Comparison of ENCODE assay signal across 14 cellular contexts in genomic region chr17:30939059-30939689, GRCh38. TPM values are rescaled to one million over a fixed set of nuclear protein-coding genes. Genes with fewer than 3 reads are reported as not detected.
DNase-seq lines count a peak whose midpoint lies in the region; ATAC-seq, FAIRE-seq and TF ChIP-seq lines count a peak whose summit lies in the region.
"Had no signal": no experiment of that assay in that cellular context is flagged by ENCODE, and none has a peak within 500 bp of the region (broad histone marks: within the 10 kb centered on the region; RNA-seq: fewer than 3 reads in every experiment).

No MANE protein-coding gene starts in this region.

- no CpG with 5 or more reads among the region's 13 CpGs for WGBS in H9 (ENCODE audit: extremely low coverage, insufficient read length, low lambda C conversion rate)

- H3K27me3 ChIP-seq in lower lobe of right lung (ENCODE audit: low read depth) (no peaks in the 10 kb centered on the region), H9 (ENCODE audit: insufficient read depth, low read length) (no peaks in the 10 kb centered on the region)
- H3K27me3 ChIP-seq: suprapubic skin had no signal

- DNase-seq in activated CD8-positive, alpha-beta T cell treated with anti-CD3 and anti-CD28 coated beads for 36 hours: peak; percentile 17
- no peak for DNase-seq in activated CD8-positive, alpha-beta T cell treated with anti-CD3 and anti-CD28 coated beads, Interleukin-2, amount 10 ng/mL, durations not matched to agents 7 days and 5 days
- no peak for DNase-seq in GM18507 (ENCODE audit: extremely low spot score, insufficient read length, low read depth)
- DNase-seq in OCI-LY7 (ENCODE audit: low spot score): peak; percentile 40
- DNase-seq in lower lobe of right lung: no peak
- no peak for DNase-seq in H9
- no peak for DNase-seq in NCI-H446 treated with DMSO at 0.1 percent for 48 hours (lab: John Stamatoyannopoulos, UW)
- DNase-seq: SK-N-SH had no signal

- H3K9me3 ChIP-seq in OCI-LY7 (ENCODE audit: low read length) (no peaks in the 10 kb centered on the region), lower lobe of right lung (no peaks in the 10 kb centered on the region), H9 (ENCODE audit: control insufficient read depth, low read depth, low read length) (no peaks in the 10 kb centered on the region)
- H3K9me3 ChIP-seq: SK-N-SH, suprapubic skin had no signal

- no peak overlapping the region for H3K4ac ChIP-seq in H9 (ENCODE audit: low read depth, low read length)

- no peaks in the 10 kb centered on the region for H3K23me2 ChIP-seq in H9 (ENCODE audit: insufficient read length, low read depth, low read length, poor library complexity, severe bottlenecking)

- H3K27ac Mint-ChIP-seq in activated CD8-positive, alpha-beta T cell treated with anti-CD3 and anti-CD28 coated beads for 36 hours: no peak overlapping the region
- no peak overlapping the region for H3K27ac Mint-ChIP-seq in activated CD8-positive, alpha-beta T cell treated with anti-CD3 and anti-CD28 coated beads, Interleukin-2, amount 10 ng/mL, durations not matched to agents 7 days and 5 days
- no peak overlapping the region for H3K27ac Mint-ChIP-seq in H9
- H3K27ac Mint-ChIP-seq: activated naive CD8-positive, alpha-beta T cell; mesothelial cell of epicardium had no signal

- peak overlapping the region; percentile 15 for H3K4me3 ChIP-seq in OCI-LY7 (ENCODE audit: low read depth, low read length, poor library complexity, severe bottlenecking)
- no peak overlapping the region for H3K4me3 ChIP-seq in lower lobe of right lung
- H3K4me3 ChIP-seq: suprapubic skin had no signal

- no TSS peak for BruUV-seq in OCI-LY7 (replicated peaks; lab: Mats Ljungman, UMichigan)

- H3K9ac ChIP-seq in H9 (ENCODE audit: extremely low read depth, insufficient read length, low read length): no peak overlapping the region
- H3K9ac ChIP-seq: SK-N-SH had no signal

- no peak overlapping the region for H2BK20ac ChIP-seq in H9 (ENCODE audit: low read depth, low read length, poor library complexity, severe bottlenecking)

- H3K79me2 ChIP-seq in OCI-LY7 (ENCODE audit: insufficient read depth, low read depth, low read length) (no peaks in the 10 kb centered on the region), H9 (ENCODE audit: insufficient read depth, low read length) (no peaks in the 10 kb centered on the region)

- H3K79me1 ChIP-seq in H9 (ENCODE audit: insufficient read depth, low read depth, low read length, poor library complexity, severe bottlenecking): no peaks in the 10 kb centered on the region

- H4K8ac ChIP-seq in H9 (replicated peaks; ENCODE audit: insufficient read length, low read depth, low read length): no peak overlapping the region

- POLR2A ChIA-PET in activated CD8-positive, alpha-beta T cell treated with anti-CD3 and anti-CD28 coated beads for 36 hours (lab: Charles Lee): interaction anchor here (0.7 to 1.7 kb wide), 2 partner anchors 33 to 614 kb away, joined by 3 to 4 read pairs; partner anchors contain the start of gene TEFM
- POLR2A ChIA-PET in activated CD8-positive, alpha-beta T cell treated with anti-CD3 and anti-CD28 coated beads, Interleukin-2, amount 10 ng/mL, durations not matched to agents 7 days and 5 days (lab: Charles Lee): interaction anchor here (0.5 to 0.7 kb wide), 3 partner anchors 32 to 1980 kb away, joined by 3 to 4 read pairs (median 3); partner anchors contain the start of gene RNF135
- POLR2A ChIA-PET in OCI-LY7 (lab: Charles Lee): interaction anchor here (0.7 kb wide), 1 partner anchor 277 kb away, joined by 7 read pairs; no protein-coding TSS in a partner anchor

- no peaks in the 10 kb centered on the region for H3K9me3 Mint-ChIP-seq in activated CD8-positive, alpha-beta T cell treated with anti-CD3 and anti-CD28 coated beads for 36 hours
- no peaks in the 10 kb centered on the region for H3K9me3 Mint-ChIP-seq in activated CD8-positive, alpha-beta T cell treated with anti-CD3 and anti-CD28 coated beads, Interleukin-2, amount 10 ng/mL, durations not matched to agents 7 days and 5 days (ENCODE audit: insufficient read depth)
- H3K9me3 Mint-ChIP-seq in H9: no peaks in the 10 kb centered on the region
- H3K9me3 Mint-ChIP-seq: mesothelial cell of epicardium had no signal

- H3K4me1 ChIP-seq in OCI-LY7 (ENCODE audit: insufficient read depth, low read length, poor library complexity, severe bottlenecking) (peaks cover 4% of the 10 kb centered on the region), lower lobe of right lung (peaks cover 7% of the 10 kb centered on the region), H9 (ENCODE audit: insufficient read depth, low read length) (no peaks in the 10 kb centered on the region)
- H3K4me1 ChIP-seq: suprapubic skin had no signal

- peak overlapping the region; percentile 92 for H2AFZ ChIP-seq in OCI-LY7 (ENCODE audit: low read length)
- no peak overlapping the region for H2AFZ ChIP-seq in H9 (ENCODE audit: low read length)

- peak; percentile 76 for FAIRE-seq in GM18507 (lab: Jason Lieb, UNC)
- FAIRE-seq: frontal cortex had no signal

- H2BK12ac ChIP-seq in H9 (ENCODE audit: insufficient read length, low read depth, low read length): no peak overlapping the region

- TF ChIP-seq CTCF in activated CD8-positive, alpha-beta T cell treated with anti-CD3 and anti-CD28 coated beads for 36 hours (IDR thresholded peaks at IDR 0.05): no peak
- TF ChIP-seq CTCF in OCI-LY7 (conservative IDR thresholded peaks at IDR 0.05; ENCODE audit: low read length) (no peak), lower lobe of right lung (IDR thresholded peaks at IDR 0.05) (no peak), H9 (conservative IDR thresholded peaks at IDR 0.05) (no peak)

- H2BK5ac ChIP-seq in H9 (ENCODE audit: insufficient read length, low read length): no peak overlapping the region

- H3K27ac ChIP-seq in OCI-LY7 (ENCODE audit: low read depth, low read length, poor library complexity, severe bottlenecking) (no peak overlapping the region), lower lobe of right lung (peak overlapping the region; percentile 46), H9 (ENCODE audit: insufficient read length, low read depth, low read length) (no peak overlapping the region)
- H3K27ac ChIP-seq: suprapubic skin had no signal

- no peak overlapping the region for H3T11ph ChIP-seq in H9 (ENCODE audit: low read length)

- H3K18ac ChIP-seq in H9 (ENCODE audit: insufficient read length, low read depth, low read length): no peak overlapping the region

- no peak overlapping the region for H2AK5ac ChIP-seq in H9 (ENCODE audit: insufficient read length, low read length)

- H2BK120ac ChIP-seq in H9 (ENCODE audit: low read depth, low read length, poor library complexity, severe bottlenecking): no peak overlapping the region

- H3K4me1 Mint-ChIP-seq in activated CD8-positive, alpha-beta T cell treated with anti-CD3 and anti-CD28 coated beads for 36 hours (ENCODE audit: low read depth): no peaks in the 10 kb centered on the region
- H3K4me1 Mint-ChIP-seq in activated CD8-positive, alpha-beta T cell treated with anti-CD3 and anti-CD28 coated beads, Interleukin-2, amount 10 ng/mL, durations not matched to agents 7 days and 5 days (ENCODE audit: low read depth): peaks cover 3% of the 10 kb centered on the region
- no peaks in the 10 kb centered on the region for H3K4me1 Mint-ChIP-seq in H9
- H3K4me1 Mint-ChIP-seq: mesothelial cell of epicardium had no signal

- no peaks in the 10 kb centered on the region for H3K9me2 ChIP-seq in OCI-LY7 (ENCODE audit: insufficient read depth, low read length)
- H3K9me2 ChIP-seq: SK-N-SH had no signal

- no peaks in the 10 kb centered on the region for H3K36me3 Mint-ChIP-seq in activated CD8-positive, alpha-beta T cell treated with anti-CD3 and anti-CD28 coated beads for 36 hours (ENCODE audit: low read depth)
- H3K36me3 Mint-ChIP-seq in activated CD8-positive, alpha-beta T cell treated with anti-CD3 and anti-CD28 coated beads, Interleukin-2, amount 10 ng/mL, durations not matched to agents 7 days and 5 days (ENCODE audit: low read depth): no peaks in the 10 kb centered on the region
- H3K36me3 Mint-ChIP-seq in H9 (ENCODE audit: insufficient read depth in 1 of 3, low read depth in 3 of 3): no peaks in the 10 kb centered on the region
- H3K36me3 Mint-ChIP-seq: activated naive CD8-positive, alpha-beta T cell; mesothelial cell of epicardium had no signal

- H3K4me3 Mint-ChIP-seq in activated CD8-positive, alpha-beta T cell treated with anti-CD3 and anti-CD28 coated beads for 36 hours: no peak overlapping the region
- no peak overlapping the region for H3K4me3 Mint-ChIP-seq in activated CD8-positive, alpha-beta T cell treated with anti-CD3 and anti-CD28 coated beads, Interleukin-2, amount 10 ng/mL, durations not matched to agents 7 days and 5 days
- H3K4me3 Mint-ChIP-seq in H9: no peak overlapping the region
- H3K4me3 Mint-ChIP-seq: activated naive CD8-positive, alpha-beta T cell; mesothelial cell of epicardium had no signal

- H4K5ac ChIP-seq in H9 (ENCODE audit: insufficient read length, low read depth, low read length): no peak overlapping the region

- no peak overlapping the region for H4K91ac ChIP-seq in H9 (ENCODE audit: insufficient read length, low read depth, low read length)

- H3K56ac ChIP-seq in H9 (ENCODE audit: insufficient read length, low read depth, low read length): no peak overlapping the region

- CTCF ChIA-PET in activated CD8-positive, alpha-beta T cell treated with anti-CD3 and anti-CD28 coated beads for 36 hours (lab: Charles Lee): interaction anchor here (0.8 to 1.0 kb wide), 2 partner anchors 31 to 32 kb away, joined by 3 read pairs; partner anchors contain the start of gene RNF135
- CTCF ChIA-PET in activated CD8-positive, alpha-beta T cell treated with anti-CD3 and anti-CD28 coated beads, Interleukin-2, amount 10 ng/mL, durations not matched to agents 7 days and 5 days (lab: Charles Lee): no interaction called here
- CTCF ChIA-PET in OCI-LY7 (lab: Charles Lee; ENCODE audit: unreplicated experiment): no interaction called here

- H4K20me1 ChIP-seq in OCI-LY7 (ENCODE audit: insufficient read depth, low read length) (no peaks in the 10 kb centered on the region), H9 (ENCODE audit: control insufficient read depth, insufficient read depth, insufficient read length) (no peaks in the 10 kb centered on the region)

- H3K4me2 ChIP-seq in OCI-LY7 (ENCODE audit: low read length) (peak overlapping the region; percentile 49; the same call in 1 of the 2 replicates), H9 (ENCODE audit: insufficient read depth, insufficient read length, low read length) (no peak overlapping the region)
- H3K4me2 ChIP-seq: SK-N-SH had no signal

- no peak overlapping the region for H3K14ac ChIP-seq in H9 (ENCODE audit: insufficient read depth, low read length)

- no peak overlapping the region for H3K23ac ChIP-seq in H9 (ENCODE audit: insufficient read length, low read depth, low read length)

- intact Hi-C loops in activated CD8-positive, alpha-beta T cell treated with anti-CD3 and anti-CD28 coated beads for 36 hours (cut with micrococcal nuclease): no loop called here
- intact Hi-C loops in OCI-LY7 (cut with micrococcal nuclease; ENCODE audit: unreplicated experiment) (no loop called here), lower lobe of right lung (cut with DNase I) (no loop called here)

- ATAC-seq in activated CD8-positive, alpha-beta T cell treated with anti-CD3 and anti-CD28 coated beads for 36 hours: no peak
- no peak for ATAC-seq in activated CD8-positive, alpha-beta T cell treated with anti-CD3 and anti-CD28 coated beads, Interleukin-2, amount 10 ng/mL, durations not matched to agents 7 days and 5 days
- ATAC-seq in lower lobe of right lung (no peak), GM21576 (IDR thresholded peaks at IDR 0.05; ENCODE audit: unreplicated experiment) (no peak)

- H3K27me3 Mint-ChIP-seq in activated CD8-positive, alpha-beta T cell treated with anti-CD3 and anti-CD28 coated beads for 36 hours: no peaks in the 10 kb centered on the region
- peaks cover 4% of the 10 kb centered on the region for H3K27me3 Mint-ChIP-seq in activated CD8-positive, alpha-beta T cell treated with anti-CD3 and anti-CD28 coated beads, Interleukin-2, amount 10 ng/mL, durations not matched to agents 7 days and 5 days (ENCODE audit: low read depth)
- no peaks in the 10 kb centered on the region for H3K27me3 Mint-ChIP-seq in H9 (ENCODE audit: low read depth)
- H3K27me3 Mint-ChIP-seq: activated naive CD8-positive, alpha-beta T cell had no signal

- H3K36me3 ChIP-seq in OCI-LY7 (ENCODE audit: insufficient read depth, low read length): no peaks in the 10 kb centered on the region
- H3K36me3 ChIP-seq in lower lobe of right lung: peaks cover 6% of the 10 kb centered on the region

- no peak overlapping the region for H2BK15ac ChIP-seq in H9 (ENCODE audit: low read depth, low read length)

RNA-seq across cellular contexts. Expression of gene ADAP2, which starts 17.4 kb away (rescaled TPM):
- total RNA-seq in activated CD8-positive, alpha-beta T cell treated with anti-CD3 and anti-CD28 coated beads for 36 hours: 1 to 10 TPM in 1 of 2 experiments, under 1 TPM in 1; 0.92 to 1.5 TPM
- 1 to 10 TPM in 1 of 2 experiments, under 1 TPM in 1; 0.39 to 1.1 TPM for total RNA-seq in activated CD8-positive, alpha-beta T cell treated with anti-CD3 and anti-CD28 coated beads, Interleukin-2, amount 10 ng/mL, durations not matched to agents 7 days and 5 days
- 1.4 TPM in 1 of 2 replicates, not detected in the other for total RNA-seq in OCI-LY7 (2014; rRNA removed; shearing (Covaris generic))
- total RNA-seq in OCI-LY7 (2022) (2.6 and 2.8 TPM in 2 replicates), lower lobe of right lung (31.5 TPM), H9 (2021) (1.2 and 1.6 TPM in 2 replicates)
- total RNA-seq: A673 had no signal

RNA-seq across cellular contexts. Expression of gene RNF135, which starts 31.7 kb away (rescaled TPM):
- 1 to 10 TPM; 5.4 to 6.6 TPM for total RNA-seq in activated CD8-positive, alpha-beta T cell treated with anti-CD3 and anti-CD28 coated beads for 36 hours
- total RNA-seq in activated CD8-positive, alpha-beta T cell treated with anti-CD3 and anti-CD28 coated beads, Interleukin-2, amount 10 ng/mL, durations not matched to agents 7 days and 5 days: 1 to 10 TPM; 5.4 to 7.2 TPM
- not detected in 2 replicates for total RNA-seq in OCI-LY7 (2014; rRNA removed; shearing (Covaris generic))
- total RNA-seq in OCI-LY7 (2022) (0.29 TPM in 1 of 2 replicates, not detected in the other), lower lobe of right lung (29.2 TPM), H9 (2021) (8.0 TPM in 2 replicates)

RNA-seq across cellular contexts. Expression of gene TEFM, which starts 33.1 kb away (rescaled TPM):
- total RNA-seq in activated CD8-positive, alpha-beta T cell treated with anti-CD3 and anti-CD28 coated beads for 36 hours: 10 to 100 TPM in 1 of 2 experiments, 1 to 10 TPM in 1; 9.7 to 12.6 TPM
- total RNA-seq in activated CD8-positive, alpha-beta T cell treated with anti-CD3 and anti-CD28 coated beads, Interleukin-2, amount 10 ng/mL, durations not matched to agents 7 days and 5 days: 10 to 100 TPM; 11.6 to 15.6 TPM
- 13.1 and 14.8 TPM in 2 replicates for total RNA-seq in OCI-LY7 (2014; rRNA removed; shearing (Covaris generic))
- total RNA-seq in OCI-LY7 (2022) (14.9 and 19.9 TPM in 2 replicates), lower lobe of right lung (16.3 TPM), H9 (2021) (11.7 and 15.7 TPM in 2 replicates)

Comparison
In these comparisons a context has a peak if more than half of its experiments do, and no peak if none do; other contexts are left out.
1. DNase-seq: peak in activated CD8-positive, alpha-beta T cell treated with anti-CD3 and anti-CD28 coated beads for 36 hours (single experiment) and OCI-LY7 (single experiment); none in activated CD8-positive, alpha-beta T cell treated with anti-CD3 and anti-CD28 coated beads, Interleukin-2, amount 10 ng/mL, durations not matched to agents 7 days and 5 days (single experiment), GM18507 (single experiment), lower lobe of right lung (single experiment), H9 (single experiment) and NCI-H446 treated with DMSO at 0.1 percent for 48 hours (single experiment).